In genomic region chr1:42165511-42166210, GRCh38 we compare ENCODE assay signal across 9 cellular contexts. TPM values are rescaled to one million over a fixed set of nuclear protein-coding genes. Genes with fewer than 3 reads are reported as not detected.
DNase-seq lines count a peak whose midpoint lies in the region; ATAC-seq, FAIRE-seq and TF ChIP-seq lines count a peak whose summit lies in the region.
"Had no signal": no experiment of that assay in that cellular context is flagged by ENCODE, and none has a peak within 500 bp of the region (broad histone marks: within the 10 kb centered on the region; RNA-seq: fewer than 3 reads in every experiment).

No MANE protein-coding gene starts in this region.

- H3K4me1 ChIP-seq in HEK293 (ENCODE audit: control insufficient read depth, insufficient read depth, low read length) = peaks cover 8% of the 10 kb centered on the region; the same call in 1 of the 2 replicates
- no peaks in the 10 kb centered on the region for H3K4me1 ChIP-seq in psoas muscle

- WGBS in psoas muscle, 3 donors = 30 to 43% (median 38%) methylated on average over 11 to 12 of the region's 12 CpGs

- H3K27me3 ChIP-seq in psoas muscle (ENCODE audit: insufficient read depth in 3 of 3, low read length in 2 of 3) = no peaks in the 10 kb centered on the region

- ATAC-seq in esophagus mucosa (peak; percentile 86), psoas muscle (peak; percentile 63 to 75 (median 66)), HG03432 (IDR thresholded peaks at IDR 0.05; ENCODE audit: unreplicated experiment) (no peak)
- ATAC-seq: stimulated activated naive CD8-positive, alpha-beta T cell treated with anti-CD3 and anti-CD28 coated beads, Interleukin-15, Interleukin-2, amounts not matched to agents 100 U/mL and 50 U/mL, for 24 hours had no signal

- no peak overlapping the region for H3K27ac ChIP-seq in HEK293 (ENCODE audit: extremely low read depth, low read depth, low read length)
- no peak overlapping the region for H3K27ac ChIP-seq in psoas muscle

- H3K9me3 ChIP-seq in HEK293 (ENCODE audit: control insufficient read depth, insufficient read depth, low read depth, low read length) (no peaks in the 10 kb centered on the region), psoas muscle (peaks cover under 1% of the 10 kb centered on the region)

- intact Hi-C loops in psoas muscle (cut with DNase I) = no loop called here

- no peak overlapping the region for H3K4me3 ChIP-seq in HEK293 (ENCODE audit: low read depth, low read length)
- H3K4me3 ChIP-seq in psoas muscle = no peak overlapping the region

- TF ChIP-seq CTCF in HEK293 (tag by site-specific recombination; IDR thresholded peaks at IDR 0.05) = no peak
- TF ChIP-seq CTCF in psoas muscle (IDR thresholded peaks at IDR 0.05) = no peak
- no peak for TF ChIP-seq CTCF in D721Med (IDR thresholded peaks at IDR 0.05; ENCODE audit: insufficient read depth, missing control alignments)

- H3K36me3 ChIP-seq in HEK293 (ENCODE audit: control insufficient read depth in 2 of 2, insufficient read depth in 1 of 2, low read length in 2 of 2) (no peaks in the 10 kb centered on the region), psoas muscle (ENCODE audit: insufficient read depth in 1 of 2, low read depth in 1 of 2) (no peaks in the 10 kb centered on the region)

- DNase-seq in NCI-H69 (lab: John Stamatoyannopoulos, UW) = peak; percentile 96
- DNase-seq in psoas muscle = no peak
- DNase-seq in D721Med (ENCODE audit: insufficient read length, low spot score) = no peak
- no peak for DNase-seq in HCEC 1CT
- DNase-seq in mesenteric fat pad (ENCODE audit: low spot score) = no peak
- DNase-seq: stimulated activated naive CD8-positive, alpha-beta T cell treated with anti-CD3 and anti-CD28 coated beads, Interleukin-15, Interleukin-2, amounts not matched to agents 100 U/mL and 50 U/mL, for 24 hours had no signal

- no peak for FAIRE-seq in D721Med (lab: Jason Lieb, UNC)

- POLR2A ChIA-PET in HEK293 (lab: Yijun Ruan, JAX) = interaction anchor here (0.6 to 1.2 kb wide), 3 partner anchors 12 to 517 kb away, joined by 3 read pairs; partner anchors contain the start of gene YBX1

- CTCF ChIA-PET in HEK293 (lab: Yijun Ruan, JAX) = interaction anchor here (0.5 to 4.8 kb wide), 3 partner anchors 8 to 61 kb away, joined by 3 to 21 read pairs (median 4); no protein-coding TSS in a partner anchor

TF ChIP-seq in HEK293, 187 proteins besides CTCF, POLR2A, EP300 and RAD21 (continues in another document):
- TF ChIP-seq ELK4 (IDR thresholded peaks at IDR 0.05; ENCODE audit: borderline replicate concordance, low read depth, low read length) (no peak), BCL11B (tag by site-specific recombination; IDR thresholded peaks at IDR 0.05; ENCODE audit: low read depth) (no peak), ZBTB26 (tag by site-specific recombination; optimal IDR thresholded peaks at IDR 0.05) (peak; percentile 20), ZSCAN18 (tag by site-specific recombination; IDR thresholded peaks at IDR 0.05) (no peak), ZBTB6 (tag by site-specific recombination; IDR thresholded peaks at IDR 0.05) (no peak), PRDM2 (tag by site-specific recombination; IDR thresholded peaks at IDR 0.05; ENCODE audit: borderline replicate concordance) (no peak), ZFP3 (tag by site-specific recombination; IDR thresholded peaks at IDR 0.05; ENCODE audit: low read depth) (no peak), ZFP37 (tag by site-specific recombination; IDR thresholded peaks at IDR 0.05) (no peak)

RNA-seq across cellular contexts. Expression of gene GUCA2A, which starts 1.1 kb away (rescaled TPM):
- total RNA-seq in esophagus mucosa = not detected
- total RNA-seq in psoas muscle = under 1 TPM in 1 of 4 donors, not detected in 3; 0.44 TPM
- polyA plus RNA-seq in psoas muscle = not detected
- total RNA-seq in mesenteric fat pad = not detected

RNA-seq across cellular contexts. Expression of gene GUCA2B, which starts 12.5 kb away (rescaled TPM):
- total RNA-seq in esophagus mucosa (not detected), psoas muscle (not detected), mesenteric fat pad (not detected)
- polyA plus RNA-seq in psoas muscle = under 1 TPM in 1 of 3 donors, not detected in 2; 0.06 TPM
